In genomic region chrX:79146552-79147390, GRCh38 we compare ENCODE assay signal across 12 cellular contexts. TPM values are rescaled to one million over a fixed set of nuclear protein-coding genes. Genes with fewer than 3 reads are reported as not detected.
A peak's percentile ranks its signal among the peaks of the same experiment; 100 is the strongest.
DNase-seq lines count a peak whose midpoint lies in the region; ATAC-seq lines count a peak whose summit lies in the region.
"Had no signal": no experiment of that assay in that cellular context is flagged by ENCODE, and none has a peak within 500 bp of the region (broad histone marks: within the 10 kb centered on the region; RNA-seq: fewer than 3 reads in every experiment).

No MANE protein-coding gene starts in this region.

- no peaks in the 10 kb centered on the region for H3K9me3 ChIP-seq in effector memory CD4-positive, alpha-beta T cell (ENCODE audit: control insufficient read depth, low read length)
- no peaks in the 10 kb centered on the region for H3K9me3 ChIP-seq in aorta (ENCODE audit: control insufficient read depth, low read length)

- intact Hi-C loops in aorta (cut with DNase I) = no loop called here

- no peaks in the 10 kb centered on the region for H3K27me3 ChIP-seq in effector memory CD4-positive, alpha-beta T cell (replicated peaks; ENCODE audit: control insufficient read depth, insufficient read depth, low read length, poor library complexity, severe bottlenecking)
- H3K27me3 ChIP-seq in aorta (ENCODE audit: control insufficient read depth in 1 of 2, insufficient read depth in 2 of 2, low read length in 1 of 2) = no peaks in the 10 kb centered on the region

- DNase-seq in KG1 (lab: John Stamatoyannopoulos, UW) = peak; percentile 30
- DNase-seq in effector memory CD4-positive, alpha-beta T cell = no peak
- no peak for DNase-seq in NCI-H1048 (lab: John Stamatoyannopoulos, UW)
- no peak for DNase-seq in aorta
- DNase-seq in activated CD4-positive, CD25-positive, alpha-beta regulatory T cell (lab: John Stamatoyannopoulos, UW) = no peak
- DNase-seq: DMS79, NCI-H524 treated with DMSO at 0.1 percent for 48 hours had no signal

- peaks cover 7% of the 10 kb centered on the region for H3K4me1 ChIP-seq in effector memory CD4-positive, alpha-beta T cell (ENCODE audit: control insufficient read depth, insufficient read depth, low read length, poor library complexity, severe bottlenecking)
- H3K4me1 ChIP-seq in aorta (ENCODE audit: control insufficient read depth in 1 of 2, insufficient read depth in 2 of 2, low read length in 2 of 2) = no peaks in the 10 kb centered on the region

- WGBS in aorta, 2 donors = 62 to 78% methylated on average over 4 of the region's 4 CpGs

- ATAC-seq in GM19324 (IDR thresholded peaks at IDR 0.05; ENCODE audit: low FRiP score, unreplicated experiment) (peak; percentile 32), aorta (ENCODE audit: low FRiP score) (no peak), GM19023 (IDR thresholded peaks at IDR 0.05; ENCODE audit: unreplicated experiment) (no peak)

- no peaks in the 10 kb centered on the region for H3K36me3 ChIP-seq in effector memory CD4-positive, alpha-beta T cell (ENCODE audit: control insufficient read depth, insufficient read depth, low read length)
- no peaks in the 10 kb centered on the region for H3K36me3 ChIP-seq in aorta (ENCODE audit: control insufficient read depth in 1 of 2, insufficient read depth in 2 of 2, low read length in 1 of 2)

- H3K4me3 ChIP-seq in GM08714 (ENCODE audit: low read length) (peak overlapping the region; percentile 75), aorta (ENCODE audit: low read length in 2 of 2) (no peak overlapping the region)
- peak overlapping the region; percentile 50 for H3K4me3 ChIP-seq in effector memory CD4-positive, alpha-beta T cell (ENCODE audit: insufficient read depth, low read depth, low read length, poor library complexity, severe bottlenecking)

- H3K27ac ChIP-seq in effector memory CD4-positive, alpha-beta T cell (ENCODE audit: insufficient read depth, low read length, poor library complexity, severe bottlenecking) = peak overlapping the region; percentile 76
- no peak overlapping the region for H3K27ac ChIP-seq in aorta (ENCODE audit: low read depth in 1 of 2, low read length in 2 of 2)

RNA-seq across cellular contexts. Expression of gene GPR174, which starts 2.3 kb away (rescaled TPM):
- total RNA-seq in aorta = 1 to 10 TPM in 1 of 2 donors, under 1 TPM in 1; 0.88 to 1.6 TPM
- not detected for polyA plus RNA-seq in aorta
- total RNA-seq: fibroblast of villous mesenchyme, H1 had no signal
- polyA plus RNA-seq: H1 had no signal

Comparison
In these comparisons a context has a peak if more than half of its experiments do, and no peak if none do; other contexts are left out.
1. H3K4me3 ChIP-seq: peak in GM08714 (single experiment) and effector memory CD4-positive, alpha-beta T cell (single experiment); none in aorta (0 of 2).